ENCODE assay signal across 1 cellular context in genomic region chr1:24951810-24952412, GRCh38.
TF ChIP-seq lines count a peak whose summit lies in the region.

No MANE protein-coding gene starts in this region.

TF ChIP-seq in K562, 482 proteins besides CTCF, POLR2A, EP300 and RAD21 (continued from another document):
- TF ChIP-seq HMBOX1 (IDR thresholded peaks at IDR 0.05) (no peak), ZNF239 (CRISPR knock-in tag; IDR thresholded peaks at IDR 0.05) (peak; percentile 100), ZFP91 (CRISPR knock-in tag; IDR thresholded peaks at IDR 0.05) (no peak), ZNF778 (CRISPR knock-in tag; IDR thresholded peaks at IDR 0.05) (no peak), ADNP (tag; IDR thresholded peaks at IDR 0.05) (peak; percentile 57), ZNF175 (CRISPR knock-in tag; IDR thresholded peaks at IDR 0.05; ENCODE audit: low read depth) (peak; percentile 73; the same call in 1 of the 2 replicates), ZNF589 (CRISPR knock-in tag; IDR thresholded peaks at IDR 0.05; ENCODE audit: low read depth) (peak; percentile 77; the same call in 1 of the 2 replicates), ZKSCAN8 (CRISPR knock-in tag; IDR thresholded peaks at IDR 0.05) (0 out of 2 replicates have a peak, but pooled peaks have one; percentile 24)
- TF ChIP-seq, protein P1, sequence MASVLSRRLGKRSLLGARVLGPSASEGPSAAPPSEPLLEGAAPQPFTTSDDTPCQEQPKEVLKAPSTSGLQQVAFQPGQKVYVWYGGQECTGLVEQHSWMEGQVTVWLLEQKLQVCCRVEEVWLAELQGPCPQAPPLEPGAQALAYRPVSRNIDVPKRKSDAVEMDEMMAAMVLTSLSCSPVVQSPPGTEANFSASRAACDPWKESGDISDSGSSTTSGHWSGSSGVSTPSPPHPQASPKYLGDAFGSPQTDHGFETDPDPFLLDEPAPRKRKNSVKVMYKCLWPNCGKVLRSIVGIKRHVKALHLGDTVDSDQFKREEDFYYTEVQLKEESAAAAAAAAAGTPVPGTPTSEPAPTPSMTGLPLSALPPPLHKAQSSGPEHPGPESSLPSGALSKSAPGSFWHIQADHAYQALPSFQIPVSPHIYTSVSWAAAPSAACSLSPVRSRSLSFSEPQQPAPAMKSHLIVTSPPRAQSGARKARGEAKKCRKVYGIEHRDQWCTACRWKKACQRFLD (CRISPR knock-in tag; IDR thresholded peaks at IDR 0.05), result no peak
